Comparison of ENCODE assay signal across 3 cellular contexts in the genomic region with DNA sequence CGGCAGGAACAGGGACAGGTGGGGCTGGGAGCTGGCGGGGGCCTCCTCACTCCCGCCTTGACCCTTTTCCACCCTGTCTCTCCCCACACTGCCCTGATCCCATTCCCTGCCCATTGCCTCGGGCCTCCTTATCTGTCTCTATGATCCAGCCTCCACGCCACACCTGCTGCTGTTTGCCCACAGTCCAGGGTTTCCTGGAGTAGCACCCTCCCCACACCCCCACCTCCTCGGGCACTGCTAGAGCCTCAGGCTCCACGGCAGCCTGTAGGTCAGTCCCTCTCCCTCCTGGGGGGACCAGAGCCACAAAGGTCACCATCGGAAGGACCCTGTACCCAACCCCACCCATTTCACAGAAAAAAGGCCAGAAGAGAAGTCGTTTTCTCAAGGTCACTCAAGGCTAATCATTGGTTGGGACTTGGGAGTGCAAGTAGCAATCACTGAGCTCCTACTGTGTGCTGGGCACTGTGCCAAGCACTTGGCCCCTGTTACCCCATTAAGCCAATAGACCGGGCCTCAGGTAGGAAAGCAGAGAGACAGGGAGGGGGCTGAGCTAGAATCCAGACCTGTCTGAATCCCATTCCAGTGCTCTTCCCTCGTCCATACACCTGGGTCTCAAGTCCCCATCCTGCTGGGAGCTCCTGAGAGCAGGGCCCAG.
TF ChIP-seq lines count a peak whose summit lies in the region.

No MANE protein-coding gene starts in this region.

TF ChIP-seq in SK-N-SH, 30 proteins besides CTCF, POLR2A, EP300 and RAD21 (continued from another document):
- no peak for TF ChIP-seq FOXM1 (IDR thresholded peaks at IDR 0.05; ENCODE audit: low read depth)

TF ChIP-seq in SK-N-SH treated with all-trans-retinoic acid at 6 μM for 48 hours, 23 proteins besides CTCF, POLR2A, EP300 and RAD21 (continued from another document):
- TF ChIP-seq, protein P1, sequence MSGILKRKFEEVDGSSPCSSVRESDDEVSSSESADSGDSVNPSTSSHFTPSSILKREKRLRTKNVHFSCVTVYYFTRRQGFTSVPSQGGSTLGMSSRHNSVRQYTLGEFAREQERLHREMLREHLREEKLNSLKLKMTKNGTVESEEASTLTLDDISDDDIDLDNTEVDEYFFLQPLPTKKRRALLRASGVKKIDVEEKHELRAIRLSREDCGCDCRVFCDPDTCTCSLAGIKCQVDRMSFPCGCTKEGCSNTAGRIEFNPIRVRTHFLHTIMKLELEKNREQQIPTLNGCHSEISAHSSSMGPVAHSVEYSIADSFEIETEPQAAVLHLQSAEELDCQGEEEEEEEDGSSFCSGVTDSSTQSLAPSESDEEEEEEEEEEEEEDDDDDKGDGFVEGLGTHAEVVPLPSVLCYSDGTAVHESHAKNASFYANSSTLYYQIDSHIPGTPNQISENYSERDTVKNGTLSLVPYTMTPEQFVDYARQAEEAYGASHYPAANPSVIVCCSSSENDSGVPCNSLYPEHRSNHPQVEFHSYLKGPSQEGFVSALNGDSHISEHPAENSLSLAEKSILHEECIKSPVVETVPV (CRISPR knock-in tag; IDR thresholded peaks at IDR 0.05), result no peak
- TF ChIP-seq BACH2 (CRISPR knock-in tag; IDR thresholded peaks at IDR 0.05; ENCODE audit: borderline replicate concordance) (no peak), TCF4 (CRISPR knock-in tag; IDR thresholded peaks at IDR 0.05; ENCODE audit: borderline replicate concordance) (no peak), ZC3H10 (CRISPR knock-in tag; IDR thresholded peaks at IDR 0.05) (no peak), OSR1 (CRISPR knock-in tag; IDR thresholded peaks at IDR 0.05) (no peak), ESRRG (CRISPR knock-in tag; IDR thresholded peaks at IDR 0.05) (no peak), ZNF70 (CRISPR knock-in tag; IDR thresholded peaks at IDR 0.05) (no peak), SNAI2 (CRISPR knock-in tag; IDR thresholded peaks at IDR 0.05) (no peak), ZNF8 (CRISPR knock-in tag; IDR thresholded peaks at IDR 0.05) (no peak)

TF ChIP-seq in K562, 482 proteins besides CTCF, POLR2A, EP300 and RAD21:
- TF ChIP-seq ESRRA (IDR thresholded peaks at IDR 0.05; ENCODE audit: borderline replicate concordance, low read depth), result 0 out of 2 replicates have a peak, but pooled peaks have one; percentile 28
- TF ChIP-seq NR2C1 (IDR thresholded peaks at IDR 0.05), result no peak
- no peak for TF ChIP-seq NR2C1 (tag; IDR thresholded peaks at IDR 0.05)
- TF ChIP-seq ZKSCAN1 (IDR thresholded peaks at IDR 0.05; ENCODE audit: low read depth, low read length), result peak; percentile 65
- peak; percentile 67 for TF ChIP-seq NFIC (IDR thresholded peaks at IDR 0.05)
- no peak for TF ChIP-seq KLF16 (IDR thresholded peaks at IDR 0.05)
